Comparison of ENCODE assay signal across 11 cellular contexts in genomic region chr6:68126089-68126749, GRCh38.
DNase-seq lines count a peak whose midpoint lies in the region; ATAC-seq and TF ChIP-seq lines count a peak whose summit lies in the region.
"Had no signal": no experiment of that assay in that cellular context is flagged by ENCODE, and none has a peak within 500 bp of the region (broad histone marks: within the 10 kb centered on the region; RNA-seq: fewer than 3 reads in every experiment).

No MANE protein-coding gene starts in this region.

- H3K4me3 ChIP-seq in BE2C (ENCODE audit: low read depth, low read length) = no peak overlapping the region
- H3K4me3 ChIP-seq: BLaER1 had no signal

- TF ChIP-seq CTCF in BE2C (IDR thresholded peaks at IDR 0.05; ENCODE audit: low read depth, low read length) (no peak), Calu3 (IDR thresholded peaks at IDR 0.05; ENCODE audit: unreplicated experiment) (no peak)

- H3K36me3 ChIP-seq in BE2C = no peaks in the 10 kb centered on the region
- H3K36me3 ChIP-seq: BLaER1 had no signal

- no peaks in the 10 kb centered on the region for H3K4me1 Mint-ChIP-seq in Calu3 (ENCODE audit: low read depth, unreplicated experiment)
- H3K4me1 Mint-ChIP-seq: endodermal cell had no signal

- CTCF ChIA-PET in Calu3 (lab: Charles Lee) = no interaction called here

- intact Hi-C loops in left colon (cut with DNase I, micrococcal nuclease) (no loop called here), Calu3 (cut with micrococcal nuclease; ENCODE audit: unreplicated experiment) (no loop called here)

- peaks cover 13% of the 10 kb centered on the region for H3K9me3 Mint-ChIP-seq in Calu3 (ENCODE audit: low read depth, unreplicated experiment)

- ATAC-seq in GM18499 (IDR thresholded peaks at IDR 0.05; ENCODE audit: insufficient read depth, unreplicated experiment) = peak; percentile 100
- ATAC-seq in GM21423 (IDR thresholded peaks at IDR 0.05; ENCODE audit: unreplicated experiment) = peak; percentile 86
- ATAC-seq in HG03095 (IDR thresholded peaks at IDR 0.05; ENCODE audit: unreplicated experiment) = peak; percentile 97
- ATAC-seq in left colon = no peak

- no peaks in the 10 kb centered on the region for H3K27me3 ChIP-seq in BE2C
- H3K27me3 ChIP-seq: BLaER1 had no signal

- H3K4me3 Mint-ChIP-seq in Calu3 (ENCODE audit: low read depth, unreplicated experiment) = no peak overlapping the region
- H3K4me3 Mint-ChIP-seq: endodermal cell had no signal

- no peaks in the 10 kb centered on the region for H3K9me3 ChIP-seq in BE2C

- H3K27ac Mint-ChIP-seq in Calu3 (ENCODE audit: unreplicated experiment) = no peak overlapping the region
- H3K27ac Mint-ChIP-seq: endodermal cell had no signal

- no peaks in the 10 kb centered on the region for H3K4me1 ChIP-seq in BE2C

- peak; percentile 48 for DNase-seq in RKO (ENCODE audit: low spot score)
- DNase-seq in NCI-H345 treated with DMSO at 0.1 percent for 48 hours (lab: John Stamatoyannopoulos, UW; ENCODE audit: unreplicated experiment) = no peak
- no peak for DNase-seq in BE2C
- no peak for DNase-seq in left colon
- DNase-seq in Calu3 = no peak
- DNase-seq: activated CD4-positive, alpha-beta T cell treated with anti-CD3 and anti-CD28 coated beads, Interleukin-2, amount 50 U/mL, for 4 hours; endodermal cell had no signal

- no peaks in the 10 kb centered on the region for H3K27me3 Mint-ChIP-seq in Calu3 (ENCODE audit: unreplicated experiment)

- no TSS peak for BruUV-seq in Calu3 (replicated peaks; lab: Mats Ljungman, UMichigan)

- no peaks in the 10 kb centered on the region for H3K36me3 Mint-ChIP-seq in Calu3 (ENCODE audit: insufficient read depth, unreplicated experiment)
